In the genomic region with DNA sequence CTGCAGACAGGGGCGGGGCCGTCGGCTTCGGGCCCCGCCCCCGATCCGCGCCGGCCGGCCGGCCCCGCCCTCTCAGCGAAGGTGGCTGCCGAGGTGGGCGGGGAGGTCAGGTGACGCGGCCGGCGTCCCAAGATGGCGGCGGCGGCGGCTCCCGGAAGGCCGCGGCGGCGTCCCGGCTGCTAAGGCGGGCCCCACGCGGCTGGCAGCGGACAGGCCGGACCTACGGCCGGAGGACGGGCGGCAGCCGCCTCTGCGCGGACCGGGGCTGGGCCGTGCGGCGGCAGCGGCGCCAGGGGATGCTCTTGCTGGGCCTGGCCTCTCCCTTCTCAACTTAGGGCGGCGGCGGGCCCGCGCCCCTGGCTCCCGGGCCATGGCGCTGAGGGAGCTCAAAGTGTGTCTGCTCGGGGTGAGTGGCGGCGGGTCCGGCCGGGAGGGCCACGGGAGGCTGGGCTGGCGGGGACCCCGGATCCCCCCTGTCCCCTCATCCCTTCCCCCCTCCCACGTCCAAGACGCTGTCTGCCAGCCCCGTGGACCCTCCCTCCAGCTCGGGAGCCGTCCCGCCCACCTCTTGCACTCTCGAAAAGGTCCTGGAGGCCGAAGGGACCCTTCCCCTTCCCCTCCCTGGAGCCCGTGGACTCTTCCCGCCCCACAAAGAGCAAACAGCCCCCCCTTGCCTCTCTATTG, we compare ENCODE assay signal across 8 cellular contexts. TPM values are rescaled to one million over a fixed set of nuclear protein-coding genes. Genes with fewer than 3 reads are reported as not detected.
DNase-seq lines count a peak whose midpoint lies in the region; ATAC-seq and TF ChIP-seq lines count a peak whose summit lies in the region.

Gene RAB22A, plus strand, starts transcription at position 109 of the 684 bp plus-strand sequence. Its CDS starts 262 bp downstream, at position 371.

- peak within 1 kb of the TSS; percentile 96 for H3K4me3 ChIP-seq in coronary artery

- DNase-seq in A172 (ENCODE audit: low spot score) (peak; percentile 48), NCI-H226 (peak; percentile 60), coronary artery (ENCODE audit: low spot score) (peak; percentile 80), left lobe of liver (ENCODE audit: low spot score) (peak; percentile 81)
- DNase-seq in activated CD4-positive, alpha-beta T cell treated with anti-CD3 and anti-CD28 coated beads for 48 hours, result peak; percentile 87
- DNase-seq in stimulated activated CD4-positive, alpha-beta T cell treated with anti-CD3 and anti-CD28 coated beads, Interleukin-1b, Interleukin-23, amount 100 ng/mL, for 48 hours, result peak; percentile 83

- peak within 1 kb of the TSS; percentile 69 to 87 for H3K27ac ChIP-seq in coronary artery

- no peak for TF ChIP-seq CTCF in coronary artery (IDR thresholded peaks at IDR 0.05)

- peak; percentile 62 for ATAC-seq in GM18517 (IDR thresholded peaks at IDR 0.05; ENCODE audit: unreplicated experiment)
- ATAC-seq in HG02981 (IDR thresholded peaks at IDR 0.05; ENCODE audit: unreplicated experiment), result peak; percentile 74
- peak; percentile 97 for ATAC-seq in left lobe of liver

RNA-seq across cellular contexts. Expression of gene RAB22A, which starts in this region (rescaled TPM):
- total RNA-seq in A172 (2014; rRNA removed; shearing (Covaris generic)), result 24.5 and 29.0 TPM in 2 replicates
- 8.0 TPM for total RNA-seq in left lobe of liver

Comparison
In these comparisons a context has a peak if more than half of its experiments do, and no peak if none do; other contexts are left out.
1. Peak in every context shown above with its lines: DNase-seq, ATAC-seq, H3K4me3 ChIP-seq and H3K27ac ChIP-seq.